ENCODE assay signal across 8 cellular contexts in the genomic region with DNA sequence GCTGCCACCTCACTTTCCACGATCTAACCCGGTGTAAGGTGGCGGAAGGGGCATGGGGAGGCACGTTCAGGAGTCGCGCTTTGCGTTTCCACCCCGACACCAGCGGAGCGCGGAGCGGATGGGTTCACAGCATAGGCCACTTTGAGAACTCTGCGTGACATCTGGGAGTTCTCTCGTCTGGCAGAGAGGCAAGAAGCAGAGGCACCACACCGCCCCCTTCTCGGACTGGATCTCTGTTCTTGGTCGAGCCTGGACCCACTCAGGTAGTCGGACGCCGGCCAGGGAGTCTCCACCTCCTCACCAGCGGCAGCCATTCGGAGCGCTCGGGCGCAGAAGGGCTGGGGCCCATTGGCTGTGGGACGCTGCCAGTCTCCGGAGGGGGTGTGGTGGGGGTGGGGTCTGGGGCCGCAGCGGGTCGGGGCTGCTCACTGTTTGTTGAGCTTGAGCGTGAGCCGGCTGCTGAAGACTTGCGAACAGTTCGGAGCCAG. TPM values are rescaled to one million over a fixed set of nuclear protein-coding genes. Genes with fewer than 3 reads are reported as not detected.
DNase-seq lines count a peak whose midpoint lies in the region; ATAC-seq and TF ChIP-seq lines count a peak whose summit lies in the region.

Gene DACH2, plus strand, starts transcription at position 428 of the 488 bp plus-strand sequence.

- peak; percentile 63 for DNase-seq in Caki2 (ENCODE audit: low read depth)
- DNase-seq in NCI-H1417 (lab: John Stamatoyannopoulos, UW), result peak in 2 of 3 experiments; percentile 89 to 93
- peak; percentile 62 for DNase-seq in activated CD4-positive, alpha-beta memory T cell treated with anti-CD3 and anti-CD28 coated beads for 36 hours
- peak; percentile 84 for DNase-seq in epithelial cell of esophagus (ENCODE audit: low read depth)
- peak; percentile 92 for DNase-seq in mesendoderm
- DNase-seq in stimulated activated CD8-positive, alpha-beta memory T cell treated with anti-CD3 and anti-CD28 coated beads, Interleukin-12 subunit alpha, Interleukin-12 subunit beta, amount 100 ng/mL, for 24 hours (ENCODE audit: extremely low read depth), result peak; percentile 0
- DNase-seq in NCI-H1694 treated with DMSO at 0.1 percent for 48 hours (lab: John Stamatoyannopoulos, UW), result no peak

- H3K27ac Mint-ChIP-seq in activated CD4-positive, alpha-beta memory T cell treated with anti-CD3 and anti-CD28 coated beads for 36 hours, result no peak within 1 kb of the TSS

- peak; percentile 98 for ATAC-seq in GM21717 (IDR thresholded peaks at IDR 0.05; ENCODE audit: unreplicated experiment)

- peak within 1 kb of the TSS; percentile 73 for H3K56ac ChIP-seq in mesendoderm (ENCODE audit: low read length)

- no peak for TF ChIP-seq CTCF in epithelial cell of esophagus (IDR thresholded peaks at IDR 0.05; ENCODE audit: insufficient read depth, low read depth, low read length, missing control alignments)

- CTCF ChIA-PET in activated CD4-positive, alpha-beta memory T cell treated with anti-CD3 and anti-CD28 coated beads for 36 hours (lab: Charles Lee), result no interaction called here

- no peak within 1 kb of the TSS for H4K8ac ChIP-seq in mesendoderm (ENCODE audit: low read depth, low read length)

- H3K4ac ChIP-seq in mesendoderm (ENCODE audit: low read depth, low read length), result no peak within 1 kb of the TSS

- H3K4me3 ChIP-seq in epithelial cell of esophagus (ENCODE audit: low read length) (peak within 1 kb of the TSS; percentile 60), mesendoderm (ENCODE audit: low read length) (peak within 1 kb of the TSS; percentile 52)

- no peaks in the 10 kb centered on the region for H3K36me3 ChIP-seq in mesendoderm (ENCODE audit: control insufficient read depth, insufficient read depth, low read length)

- H3K4me3 Mint-ChIP-seq in activated CD4-positive, alpha-beta memory T cell treated with anti-CD3 and anti-CD28 coated beads for 36 hours, result peak within 1 kb of the TSS; percentile 62

- H3K23ac ChIP-seq in mesendoderm (ENCODE audit: low read length), result no peak within 1 kb of the TSS

- peak within 1 kb of the TSS; percentile 61 for H3K9ac ChIP-seq in mesendoderm (ENCODE audit: low read length)

- no peaks in the 10 kb centered on the region for H3K79me1 ChIP-seq in mesendoderm (ENCODE audit: low read length)

- no peak within 1 kb of the TSS for H4K5ac ChIP-seq in mesendoderm (ENCODE audit: low read length)

- H2AK5ac ChIP-seq in mesendoderm (ENCODE audit: low read length), result no peak within 1 kb of the TSS

- H3K18ac ChIP-seq in mesendoderm (ENCODE audit: low read length), result no peak within 1 kb of the TSS

- peaks cover 26% of the 10 kb centered on the region for H3K27me3 Mint-ChIP-seq in activated CD4-positive, alpha-beta memory T cell treated with anti-CD3 and anti-CD28 coated beads for 36 hours

- H3K4me2 ChIP-seq in mesendoderm (ENCODE audit: low read length), result peak within 1 kb of the TSS; percentile 81

- H3K4me1 Mint-ChIP-seq in activated CD4-positive, alpha-beta memory T cell treated with anti-CD3 and anti-CD28 coated beads for 36 hours (ENCODE audit: low read depth), result peaks cover 8% of the 10 kb centered on the region

- no peaks in the 10 kb centered on the region for H3K36me3 Mint-ChIP-seq in activated CD4-positive, alpha-beta memory T cell treated with anti-CD3 and anti-CD28 coated beads for 36 hours

- H3K9me3 Mint-ChIP-seq in activated CD4-positive, alpha-beta memory T cell treated with anti-CD3 and anti-CD28 coated beads for 36 hours, result no peaks in the 10 kb centered on the region

- POLR2A ChIA-PET in activated CD4-positive, alpha-beta memory T cell treated with anti-CD3 and anti-CD28 coated beads for 36 hours (lab: Charles Lee), result no interaction called here

- no peak within 1 kb of the TSS for H2BK5ac ChIP-seq in mesendoderm (ENCODE audit: low read length)

- WGBS in mesendoderm (ENCODE audit: extremely low coverage, insufficient coverage, low lambda C conversion rate), result no CpG with 5 or more reads among the region's 34 CpGs

- H3K4me1 ChIP-seq in mesendoderm (ENCODE audit: control insufficient read depth, low read depth, low read length), result no peaks in the 10 kb centered on the region

- H3K27me3 ChIP-seq in mesendoderm (ENCODE audit: insufficient read depth, low read length, poor library complexity), result no peaks in the 10 kb centered on the region

- no peaks in the 10 kb centered on the region for H3K79me2 ChIP-seq in mesendoderm (ENCODE audit: control insufficient read depth, insufficient read depth, low read length)

- H2BK15ac ChIP-seq in mesendoderm (replicated peaks; ENCODE audit: low read depth), result no peak within 1 kb of the TSS

- H3K27ac ChIP-seq in mesendoderm (ENCODE audit: low read depth, low read length), result no peak within 1 kb of the TSS

- intact Hi-C loops in activated CD4-positive, alpha-beta memory T cell treated with anti-CD3 and anti-CD28 coated beads for 36 hours (cut with micrococcal nuclease), result no loop called here

- H2BK120ac ChIP-seq in mesendoderm (ENCODE audit: low read depth, low read length), result no peak within 1 kb of the TSS

- in situ Hi-C loops in Caki2 (cut with HindIII; ENCODE audit: low pct_unique_long_range_greater_than_20kb, low sequenced_read_pairs), result no loop called here

RNA-seq across cellular contexts. Expression of gene DACH2, which starts in this region (rescaled TPM):
- not detected in 2 replicates for total RNA-seq in Caki2 (2014; rRNA removed; shearing (Covaris generic); ENCODE audit: low replicate concordance)
- total RNA-seq in activated CD4-positive, alpha-beta memory T cell treated with anti-CD3 and anti-CD28 coated beads for 36 hours, result not detected
- 0.76 TPM for polyA plus RNA-seq in mesendoderm (2013, experiment 1 of 2)
- 0.66 TPM for polyA plus RNA-seq in mesendoderm (2013, experiment 2 of 2)

Comparison
In these comparisons a context has a peak if more than half of its experiments do, and no peak if none do; other contexts are left out.
1. Peak in DNase-seq in Caki2; RNA of the gene not detected or under 1 TPM.
2. Peak in DNase-seq in activated CD4-positive, alpha-beta memory T cell treated with anti-CD3 and anti-CD28 coated beads for 36 hours; RNA of the gene not detected or under 1 TPM.